ENCODE assay signal across 10 cellular contexts in the genomic region with DNA sequence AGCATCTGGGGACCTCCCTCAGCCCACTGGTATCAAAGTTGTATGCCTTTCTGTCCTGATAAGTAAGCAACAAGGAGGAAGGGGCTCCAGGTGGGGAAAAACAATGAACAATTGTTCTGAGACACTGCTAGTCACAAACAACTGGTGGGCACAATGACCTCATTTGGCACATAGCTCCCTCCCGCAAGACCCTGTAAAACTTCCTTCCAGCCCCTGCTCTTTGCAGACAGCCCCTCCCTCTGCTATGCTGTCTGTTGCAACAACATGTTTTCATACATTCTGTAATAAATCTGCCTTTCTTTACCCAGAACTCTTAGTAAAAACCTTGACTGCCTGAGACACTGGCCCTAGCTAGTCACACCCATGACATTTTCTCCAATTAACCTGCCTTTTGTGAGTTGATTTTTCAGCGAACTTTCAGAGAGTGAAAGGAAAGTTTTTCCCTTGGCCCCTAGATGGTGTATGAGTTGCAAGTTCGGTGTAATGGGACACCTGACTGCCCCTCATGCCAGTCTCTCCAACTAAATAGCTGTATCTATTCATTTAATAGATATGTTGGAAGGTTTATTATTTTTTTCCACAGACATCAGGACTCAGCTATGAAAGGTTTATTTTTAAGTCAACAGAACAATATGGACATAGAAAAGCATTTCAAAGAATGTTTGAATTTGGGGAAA.
DNase-seq lines count a peak whose midpoint lies in the region; ATAC-seq, FAIRE-seq and TF ChIP-seq lines count a peak whose summit lies in the region.
"Had no signal": no experiment of that assay in that cellular context is flagged by ENCODE, and none has a peak within 500 bp of the region (broad histone marks: within the 10 kb centered on the region; RNA-seq: fewer than 3 reads in every experiment).

No MANE protein-coding gene starts in this region.

- H3K36me3 Mint-ChIP-seq in WTC11 = peaks cover 9% of the 10 kb centered on the region
- peaks cover 16% of the 10 kb centered on the region for H3K36me3 Mint-ChIP-seq in T-helper 17 cell (ENCODE audit: low read depth)

- ATAC-seq in A549 = peak; percentile 73 to 74; a peak in 4 of 6 replicates
- peak; percentile 87 for ATAC-seq in WTC11
- no peak for ATAC-seq in T-helper 17 cell
- ATAC-seq in HG02798 (IDR thresholded peaks at IDR 0.05; ENCODE audit: poor library complexity, unreplicated experiment) = no peak
- no peak for ATAC-seq in HG02763 (IDR thresholded peaks at IDR 0.05; ENCODE audit: unreplicated experiment)

- H3K27ac ChIP-seq in A549 = no peak overlapping the region

- CTCF ChIA-PET in A549 (lab: Yijun Ruan, JAX) (interaction anchor here (0.6 to 1.4 kb wide), 10 partner anchors 18 to 380 kb away, joined by 3 to 8 read pairs (median 4); no protein-coding TSS in a partner anchor), WTC11 (lab: Charles Lee) (interaction anchor here (0.6 to 1.4 kb wide), 20 partner anchors 11 to 408 kb away, joined by 3 to 13 read pairs (median 4); a partner anchor contains a TSS)

- TF ChIP-seq RAD21 in A549 (conservative IDR thresholded peaks at IDR 0.05 in 1 of 2, IDR thresholded peaks at IDR 0.05 in 1 of 2) = peak; percentile 36 to 42; a peak in 4 of 5 replicates

- TF ChIP-seq EP300 in A549 (IDR thresholded peaks at IDR 0.05) = no peak

- POLR2A ChIA-PET in A549 (lab: Yijun Ruan, JAX) = no interaction called here
- POLR2A ChIA-PET in WTC11 (lab: Charles Lee) = no interaction called here

- no peaks in the 10 kb centered on the region for H3K27me3 ChIP-seq in H7 (ENCODE audit: control insufficient read depth, insufficient read depth, low read length)

- peaks cover 25% of the 10 kb centered on the region for H3K4me1 Mint-ChIP-seq in WTC11
- peaks cover 7% of the 10 kb centered on the region for H3K4me1 Mint-ChIP-seq in T-helper 17 cell

- no peaks in the 10 kb centered on the region for H3K36me3 ChIP-seq in H7 (replicated peaks; ENCODE audit: control insufficient read depth, insufficient read depth, low read length)

- H3K9me3 ChIP-seq in A549 (no peaks in the 10 kb centered on the region), T-helper 17 cell (ENCODE audit: control insufficient read depth, low read length, poor library complexity, severe bottlenecking) (no peaks in the 10 kb centered on the region)

- H3K4me3 ChIP-seq in A549 (no peak overlapping the region), H7 (ENCODE audit: insufficient read depth, low read depth, low read length) (no peak overlapping the region)

- H3K9me3 Mint-ChIP-seq in WTC11 = no peaks in the 10 kb centered on the region

- no peak overlapping the region for H3K4me3 Mint-ChIP-seq in WTC11
- H3K4me3 Mint-ChIP-seq in T-helper 17 cell = no peak overlapping the region

- TF ChIP-seq CTCF in A549 (IDR thresholded peaks at IDR 0.05) (peak; percentile 27; the same call in 2 of the 3 replicates), WTC11 (IDR thresholded peaks at IDR 0.05) (no peak)

- 0 out of 3 replicates have a peak, but pooled peaks cover 8% of the 10 kb centered on the region for H3K4me1 ChIP-seq in A549

- DNase-seq in A549 (ENCODE audit: low read depth in 1 of 2, low spot score in 1 of 2) (peak in 1 of 2 experiments; percentile 29), H7 (peak; percentile 40), WTC11 (ENCODE audit: low spot score) (no peak), islet precursor cell (peak; percentile 63), T-helper 17 cell (no peak), AG20443 (ENCODE audit: low spot score) (no peak)
- DNase-seq: GF-D8, NCI-H1930 had no signal

- no peak for TF ChIP-seq POLR2A in A549 (IDR thresholded peaks at IDR 0.05; ENCODE audit: low read length)

- H3K27ac Mint-ChIP-seq in WTC11 (peak overlapping the region; percentile 71), T-helper 17 cell (no peak overlapping the region)

- H3K27me3 Mint-ChIP-seq in WTC11 (ENCODE audit: low read depth) (no peaks in the 10 kb centered on the region), T-helper 17 cell (no peaks in the 10 kb centered on the region)

- H3K4me2 ChIP-seq in A549 = peak overlapping the region; percentile 5; the same call in 1 of the 3 replicates

- whole genome bisulfite sequencing in A549 (ENCODE audit: missing lambda C conversion rate) = 52% methylated on average over 3 of the region's 3 CpGs

- FAIRE-seq in A549 (lab: Jason Lieb, UNC) = no peak

TF ChIP-seq in A549, 52 proteins besides CTCF, POLR2A, EP300 and RAD21:
- TF ChIP-seq TFCP2L1 (CRISPR knock-in tag; IDR thresholded peaks at IDR 0.05) (no peak), SMC3 (IDR thresholded peaks at IDR 0.05) (0 out of 3 replicates have a peak, but pooled peaks have one; percentile 13)

TF ChIP-seq in WTC11, 78 proteins besides CTCF, POLR2A, EP300 and RAD21 (continues in another document):
- TF ChIP-seq EMX1 (CRISPR knock-in tag; IDR thresholded peaks at IDR 0.05) (no peak), RORB (CRISPR knock-in tag; IDR thresholded peaks at IDR 0.05) (no peak), SMAD4 (CRISPR knock-in tag; IDR thresholded peaks at IDR 0.05) (no peak), FOXP1 (CRISPR knock-in tag; IDR thresholded peaks at IDR 0.05; ENCODE audit: borderline replicate concordance) (no peak), MXD4 (CRISPR knock-in tag; IDR thresholded peaks at IDR 0.05; ENCODE audit: borderline replicate concordance) (no peak), ELF4 (CRISPR knock-in tag; IDR thresholded peaks at IDR 0.05; ENCODE audit: low read depth) (no peak), ZNF138 (CRISPR knock-in tag; conservative IDR thresholded peaks at IDR 0.05) (no peak), ZNF317 (CRISPR knock-in tag; IDR thresholded peaks at IDR 0.05; ENCODE audit: borderline replicate concordance, low read depth) (no peak)
- TF ChIP-seq, protein P1, sequence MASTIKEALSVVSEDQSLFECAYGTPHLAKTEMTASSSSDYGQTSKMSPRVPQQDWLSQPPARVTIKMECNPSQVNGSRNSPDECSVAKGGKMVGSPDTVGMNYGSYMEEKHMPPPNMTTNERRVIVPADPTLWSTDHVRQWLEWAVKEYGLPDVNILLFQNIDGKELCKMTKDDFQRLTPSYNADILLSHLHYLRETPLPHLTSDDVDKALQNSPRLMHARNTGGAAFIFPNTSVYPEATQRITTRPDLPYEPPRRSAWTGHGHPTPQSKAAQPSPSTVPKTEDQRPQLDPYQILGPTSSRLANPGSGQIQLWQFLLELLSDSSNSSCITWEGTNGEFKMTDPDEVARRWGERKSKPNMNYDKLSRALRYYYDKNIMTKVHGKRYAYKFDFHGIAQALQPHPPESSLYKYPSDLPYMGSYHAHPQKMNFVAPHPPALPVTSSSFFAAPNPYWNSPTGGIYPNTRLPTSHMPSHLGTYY (CRISPR knock-in tag; IDR thresholded peaks at IDR 0.05) = no peak
- TF ChIP-seq, protein P2, sequence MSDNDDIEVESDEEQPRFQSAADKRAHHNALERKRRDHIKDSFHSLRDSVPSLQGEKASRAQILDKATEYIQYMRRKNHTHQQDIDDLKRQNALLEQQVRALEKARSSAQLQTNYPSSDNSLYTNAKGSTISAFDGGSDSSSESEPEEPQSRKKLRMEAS (CRISPR knock-in tag; IDR thresholded peaks at IDR 0.05) = no peak
- TF ChIP-seq, protein P3, sequence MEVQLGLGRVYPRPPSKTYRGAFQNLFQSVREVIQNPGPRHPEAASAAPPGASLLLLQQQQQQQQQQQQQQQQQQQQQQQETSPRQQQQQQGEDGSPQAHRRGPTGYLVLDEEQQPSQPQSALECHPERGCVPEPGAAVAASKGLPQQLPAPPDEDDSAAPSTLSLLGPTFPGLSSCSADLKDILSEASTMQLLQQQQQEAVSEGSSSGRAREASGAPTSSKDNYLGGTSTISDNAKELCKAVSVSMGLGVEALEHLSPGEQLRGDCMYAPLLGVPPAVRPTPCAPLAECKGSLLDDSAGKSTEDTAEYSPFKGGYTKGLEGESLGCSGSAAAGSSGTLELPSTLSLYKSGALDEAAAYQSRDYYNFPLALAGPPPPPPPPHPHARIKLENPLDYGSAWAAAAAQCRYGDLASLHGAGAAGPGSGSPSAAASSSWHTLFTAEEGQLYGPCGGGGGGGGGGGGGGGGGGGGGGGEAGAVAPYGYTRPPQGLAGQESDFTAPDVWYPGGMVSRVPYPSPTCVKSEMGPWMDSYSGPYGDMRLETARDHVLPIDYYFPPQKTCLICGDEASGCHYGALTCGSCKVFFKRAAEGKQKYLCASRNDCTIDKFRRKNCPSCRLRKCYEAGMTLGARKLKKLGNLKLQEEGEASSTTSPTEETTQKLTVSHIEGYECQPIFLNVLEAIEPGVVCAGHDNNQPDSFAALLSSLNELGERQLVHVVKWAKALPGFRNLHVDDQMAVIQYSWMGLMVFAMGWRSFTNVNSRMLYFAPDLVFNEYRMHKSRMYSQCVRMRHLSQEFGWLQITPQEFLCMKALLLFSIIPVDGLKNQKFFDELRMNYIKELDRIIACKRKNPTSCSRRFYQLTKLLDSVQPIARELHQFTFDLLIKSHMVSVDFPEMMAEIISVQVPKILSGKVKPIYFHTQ (CRISPR knock-in tag; IDR thresholded peaks at IDR 0.05) = no peak
- TF ChIP-seq, protein P4, sequence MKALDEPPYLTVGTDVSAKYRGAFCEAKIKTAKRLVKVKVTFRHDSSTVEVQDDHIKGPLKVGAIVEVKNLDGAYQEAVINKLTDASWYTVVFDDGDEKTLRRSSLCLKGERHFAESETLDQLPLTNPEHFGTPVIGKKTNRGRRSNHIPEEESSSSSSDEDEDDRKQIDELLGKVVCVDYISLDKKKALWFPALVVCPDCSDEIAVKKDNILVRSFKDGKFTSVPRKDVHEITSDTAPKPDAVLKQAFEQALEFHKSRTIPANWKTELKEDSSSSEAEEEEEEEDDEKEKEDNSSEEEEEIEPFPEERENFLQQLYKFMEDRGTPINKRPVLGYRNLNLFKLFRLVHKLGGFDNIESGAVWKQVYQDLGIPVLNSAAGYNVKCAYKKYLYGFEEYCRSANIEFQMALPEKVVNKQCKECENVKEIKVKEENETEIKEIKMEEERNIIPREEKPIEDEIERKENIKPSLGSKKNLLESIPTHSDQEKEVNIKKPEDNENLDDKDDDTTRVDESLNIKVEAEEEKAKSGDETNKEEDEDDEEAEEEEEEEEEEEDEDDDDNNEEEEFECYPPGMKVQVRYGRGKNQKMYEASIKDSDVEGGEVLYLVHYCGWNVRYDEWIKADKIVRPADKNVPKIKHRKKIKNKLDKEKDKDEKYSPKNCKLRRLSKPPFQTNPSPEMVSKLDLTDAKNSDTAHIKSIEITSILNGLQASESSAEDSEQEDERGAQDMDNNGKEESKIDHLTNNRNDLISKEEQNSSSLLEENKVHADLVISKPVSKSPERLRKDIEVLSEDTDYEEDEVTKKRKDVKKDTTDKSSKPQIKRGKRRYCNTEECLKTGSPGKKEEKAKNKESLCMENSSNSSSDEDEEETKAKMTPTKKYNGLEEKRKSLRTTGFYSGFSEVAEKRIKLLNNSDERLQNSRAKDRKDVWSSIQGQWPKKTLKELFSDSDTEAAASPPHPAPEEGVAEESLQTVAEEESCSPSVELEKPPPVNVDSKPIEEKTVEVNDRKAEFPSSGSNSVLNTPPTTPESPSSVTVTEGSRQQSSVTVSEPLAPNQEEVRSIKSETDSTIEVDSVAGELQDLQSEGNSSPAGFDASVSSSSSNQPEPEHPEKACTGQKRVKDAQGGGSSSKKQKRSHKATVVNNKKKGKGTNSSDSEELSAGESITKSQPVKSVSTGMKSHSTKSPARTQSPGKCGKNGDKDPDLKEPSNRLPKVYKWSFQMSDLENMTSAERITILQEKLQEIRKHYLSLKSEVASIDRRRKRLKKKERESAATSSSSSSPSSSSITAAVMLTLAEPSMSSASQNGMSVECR (CRISPR knock-in tag; IDR thresholded peaks at IDR 0.05; ENCODE audit: borderline replicate concordance) = no peak

Comparison
In these comparisons a context has a peak if more than half of its experiments do, and no peak if none do; other contexts are left out.
1. ATAC-seq: peak in A549 (2 of 2) and WTC11 (single experiment); none in T-helper 17 cell (single experiment), HG02798 (single experiment) and HG02763 (single experiment).
2. DNase-seq: peak in H7 (single experiment) and islet precursor cell (single experiment); none in WTC11 (single experiment), T-helper 17 cell (0 of 3) and AG20443 (single experiment).